8 cellular contexts compared by ENCODE assay signal in genomic region chr6:89432875-89433636, GRCh38. TPM values are rescaled to one million over a fixed set of nuclear protein-coding genes. Genes with fewer than 3 reads are reported as not detected.
DNase-seq lines count a peak whose midpoint lies in the region; ATAC-seq and TF ChIP-seq lines count a peak whose summit lies in the region.

Gene ANKRD6, plus strand, starts transcription at chr6:89433152. Its CDS starts 133,825 bp downstream, at chr6:89566977.

- no peaks in the 10 kb centered on the region for H3K9me3 ChIP-seq in BE2C

- ATAC-seq in GM19035 (IDR thresholded peaks at IDR 0.05; ENCODE audit: unreplicated experiment), result peak; percentile 88
- ATAC-seq in HG03196 (IDR thresholded peaks at IDR 0.05; ENCODE audit: unreplicated experiment), result peak; percentile 86

- H3K36me3 ChIP-seq in BE2C, result no peaks in the 10 kb centered on the region

- no peaks in the 10 kb centered on the region for H3K4me1 ChIP-seq in BE2C

- peak; percentile 61 for TF ChIP-seq CTCF in BE2C (IDR thresholded peaks at IDR 0.05; ENCODE audit: low read depth, low read length)

- peaks cover 5% of the 10 kb centered on the region for H3K27me3 ChIP-seq in BE2C

- H3K4me3 ChIP-seq in BE2C (ENCODE audit: low read depth, low read length), result peak within 1 kb of the TSS; percentile 65

- DNase-seq in BE2C (peak; percentile 80), NCI-H774 (lab: John Stamatoyannopoulos, UW) (peak; percentile 93), epidermal melanocyte (ENCODE audit: insufficient read length, low spot score) (peak; percentile 61), mucosa of gallbladder (ENCODE audit: low spot score) (peak; percentile 81)
- peak; percentile 54 for DNase-seq in activated CD8-positive, alpha-beta memory T cell treated with anti-CD3 and anti-CD28 coated beads, Interleukin-2, amount 50 U/mL, for 24 hours (ENCODE audit: extremely low read depth)
- peak; percentile 70 to 78 for DNase-seq in stimulated activated CD8-positive, alpha-beta memory T cell treated with anti-CD3 and anti-CD28 coated beads, Interleukin-4, amount 100 ng/mL, for 4 hours (ENCODE audit: low read depth in 2 of 2, low spot score in 1 of 2)

RNA-seq across cellular contexts. Expression of gene ANKRD6, which starts in this region (rescaled TPM):
- 1.2 TPM for polyA plus RNA-seq in BE2C (2012; ENCODE audit: insufficient read depth, insufficient read length, low read depth)
- 14.9 TPM for total RNA-seq in mucosa of gallbladder

Comparison
In these comparisons a context has a peak if more than half of its experiments do, and no peak if none do; other contexts are left out.
1. Peak in every context shown above with its lines: DNase-seq, ATAC-seq and H3K4me3 ChIP-seq.